8 cellular contexts compared by ENCODE assay signal in genomic region chr10:27155073-27155754, GRCh38. TPM values are rescaled to one million over a fixed set of nuclear protein-coding genes. Genes with fewer than 3 reads are reported as not detected.
DNase-seq lines count a peak whose midpoint lies in the region; ATAC-seq and TF ChIP-seq lines count a peak whose summit lies in the region.

MASTL (plus strand) TSS chr10:27155352; CDS start chr10:27155427, 75 bp downstream.

- DNase-seq in BJ (ENCODE audit: low read depth) (peak; percentile 55), NCI-H526 (lab: John Stamatoyannopoulos, UW) (peak; percentile 76 to 80), dedifferentiated amniotic fluid mesenchymal stem cell (ENCODE audit: extremely low spot score) (peak; percentile 81), left lobe of liver (ENCODE audit: low spot score) (peak; percentile 89)
- peak; percentile 89 to 94 for DNase-seq in activated CD4-positive, alpha-beta T cell treated with anti-CD3 and anti-CD28 coated beads, Interleukin-2, amount 50 U/mL, for 24 hours (ENCODE audit: low read depth in 1 of 2, low spot score in 1 of 2)
- DNase-seq in stimulated activated CD4-positive, alpha-beta T cell treated with anti-CD3 and anti-CD28 coated beads, Interleukin-2, amount 100 ng/mL, for 24 hours: peak; percentile 92 to 93

- POLR2A ChIA-PET in BJ (lab: Charles Lee): interaction anchor here (0.7 kb wide), 1 partner anchor 463 kb away, joined by 9 read pairs; no protein-coding TSS in a partner anchor

- TF ChIP-seq CTCF in BJ (IDR thresholded peaks at IDR 0.05; ENCODE audit: insufficient read depth, low read depth, low read length): no peak

- CTCF ChIA-PET in BJ (lab: Yijun Ruan, JAX): no interaction called here

- H3K36me3 ChIP-seq in BJ (ENCODE audit: control insufficient read depth, insufficient read depth, low read length): peaks cover 2% of the 10 kb centered on the region; the same call in 1 of the 2 replicates

- peak; percentile 72 for ATAC-seq in HG03378 (IDR thresholded peaks at IDR 0.05; ENCODE audit: unreplicated experiment)
- peak; percentile 88 for ATAC-seq in left lobe of liver

- no peaks in the 10 kb centered on the region for H3K27me3 ChIP-seq in BJ (ENCODE audit: control insufficient read depth, insufficient read depth, low read length)

- peak; percentile 83 for TF ChIP-seq POLR2A in GM19099 (IDR thresholded peaks at IDR 0.05; ENCODE audit: extremely low read depth, insufficient read length, low read depth)

- H3K4me3 ChIP-seq in BJ (ENCODE audit: low read depth, low read length): peak within 1 kb of the TSS; percentile 52

RNA-seq across cellular contexts. Expression of gene MASTL, which starts in this region (rescaled TPM):
- polyA plus RNA-seq in BJ (2011; rRNA removed): 3.1 and 5.5 TPM in 2 replicates
- 2.1 and 2.7 TPM in 2 replicates for polyA minus RNA-seq in BJ (2011; rRNA and poly(A)+ RNA removed)
- total RNA-seq in left lobe of liver: 2.6 TPM

Comparison
In these comparisons a context has a peak if more than half of its experiments do, and no peak if none do; other contexts are left out.
1. Peak in every context shown above with its lines: DNase-seq, ATAC-seq and H3K4me3 ChIP-seq.